Comparison of ENCODE assay signal across 33 cellular contexts in the genomic region with DNA sequence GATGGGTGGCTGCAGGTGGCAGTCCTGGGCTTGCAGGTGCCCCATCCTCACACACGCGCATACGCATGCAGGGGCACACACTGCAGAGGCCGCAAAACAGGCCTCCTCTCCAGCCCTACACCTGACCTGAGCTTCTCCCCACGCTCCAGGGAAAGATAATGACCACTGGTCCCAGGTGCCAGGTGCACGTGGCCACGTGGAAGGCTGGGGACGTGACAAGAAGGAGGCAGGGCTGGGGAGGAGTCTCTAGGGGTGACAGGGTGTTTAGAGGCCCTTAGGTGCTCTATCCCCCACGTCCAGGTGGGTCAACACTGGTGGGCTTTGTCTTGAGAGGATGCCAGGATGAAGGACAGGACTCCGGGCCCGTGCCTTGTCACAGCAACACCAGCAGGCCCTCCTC.
"Had no signal": no experiment of that assay in that cellular context is flagged by ENCODE, and none has a peak within 500 bp of the region (broad histone marks: within the 10 kb centered on the region; RNA-seq: fewer than 3 reads in every experiment).

No MANE protein-coding gene starts in this region.

- H3K27ac Mint-ChIP-seq: activated B cell treated with CpG ODN at 0.5 μM for 24 hours; activated CD4-positive, alpha-beta memory T cell treated with anti-CD3 and anti-CD28 coated beads for 36 hours; activated CD4-positive, alpha-beta T cell treated with anti-CD3 and anti-CD28 coated beads for 36 hours; activated CD4-positive, alpha-beta T cell treated with anti-CD3 and anti-CD28 coated beads, Interleukin-2, amount 10 ng/mL, durations not matched to agents 24 days and 14 days; activated CD8-positive, alpha-beta memory T cell treated with anti-CD3 and anti-CD28 coated beads, Interleukin-2, amount 10 ng/mL, durations not matched to agents 7 days and 5 days; activated CD8-positive, alpha-beta T cell treated with anti-CD3 and anti-CD28 coated beads, Interleukin-2, amount 10 ng/mL, durations not matched to agents 7 days and 5 days; activated naive CD4-positive, alpha-beta T cell treated with anti-CD3 and anti-CD28 coated beads, Interleukin-2, amount 10 ng/mL, durations not matched to agents 7 days and 5 days; activated naive CD4-positive, alpha-beta T cell treated with anti-CD3 and anti-CD28 coated beads, Interleukin-2, amount 50 U/mL, for 72 hours; activated naive CD8-positive, alpha-beta T cell treated with anti-CD3 and anti-CD28 coated beads, Interleukin-2, amount 10 ng/mL, durations not matched to agents 7 days and 5 days; activated T-cell treated with anti-CD3 and anti-CD28 coated beads, Interleukin-2, amount 50 U/mL, for 24 hours; activated T-cell treated with anti-CD3 and anti-CD28 coated beads, Interleukin-2, amount 50 U/mL, for 72 hours; brain; dendritic cell treated with granulocyte-macrophage colony-stimulating factor and Interleukin-4, amounts not matched to agents 40 ng/mL and 50 ng/mL, for 4 days; endodermal cell had no signal

- H3K4me3 ChIP-seq: ascending aorta, breast epithelium, cardiac muscle cell, coronary artery, dorsolateral prefrontal cortex, esophagus muscularis mucosa, gastrocnemius medialis, heart left ventricle had no signal

- H3K4me1 ChIP-seq: breast epithelium, foreskin keratinocyte, gastrocnemius medialis had no signal

- DNase-seq: activated B cell treated with CpG ODN at 0.5 μM for 24 hours; activated CD4-positive, alpha-beta memory T cell treated with anti-CD3 and anti-CD28 coated beads for 36 hours; activated CD4-positive, alpha-beta T cell treated with anti-CD3 and anti-CD28 coated beads for 36 hours; activated CD4-positive, alpha-beta T cell treated with anti-CD3 and anti-CD28 coated beads, Interleukin-2, amount 10 ng/mL, durations not matched to agents 24 days and 14 days; activated CD4-positive, CD25-positive, alpha-beta regulatory T cell treated with anti-CD3 and anti-CD28 coated beads, Interleukin-2, amount 50 U/mL, for 72 hours; activated CD8-positive, alpha-beta memory T cell treated with anti-CD3 and anti-CD28 coated beads, Interleukin-2, amount 10 ng/mL, durations not matched to agents 7 days and 5 days; activated CD8-positive, alpha-beta memory T cell treated with anti-CD3 and anti-CD28 coated beads, Interleukin-2, amount 50 U/mL, for 4 hours; activated CD8-positive, alpha-beta T cell treated with anti-CD3 and anti-CD28 coated beads, Interleukin-2, amount 10 ng/mL, durations not matched to agents 7 days and 5 days; activated gamma-delta T cell; activated naive CD4-positive, alpha-beta T cell; activated naive CD4-positive, alpha-beta T cell treated with anti-CD3 and anti-CD28 coated beads, Interleukin-2, amount 10 ng/mL, durations not matched to agents 7 days and 5 days; activated naive CD8-positive, alpha-beta T cell treated with anti-CD3 and anti-CD28 coated beads, Interleukin-2, amount 10 ng/mL, durations not matched to agents 7 days and 5 days; activated T-cell treated with anti-CD3 and anti-CD28 coated beads, Interleukin-2, amount 50 U/mL, for 24 hours; activated T-cell treated with anti-CD3 and anti-CD28 coated beads, Interleukin-2, amount 50 U/mL, for 72 hours; central memory CD4-positive, alpha-beta T cell; cerebellar nuclear complex; dorsolateral prefrontal cortex; effector memory CD4-positive, alpha-beta T cell; endodermal cell; foreskin keratinocyte; gastrocnemius medialis; glutamatergic neuron; heart left ventricle; T-helper 2 cell had no signal

- H3K36me3 ChIP-seq: ascending aorta, breast epithelium, cardiac muscle cell, esophagus muscularis mucosa, gastrocnemius medialis, heart left ventricle had no signal

- H3K4me3 Mint-ChIP-seq: activated B cell treated with CpG ODN at 0.5 μM for 24 hours; activated CD4-positive, alpha-beta memory T cell treated with anti-CD3 and anti-CD28 coated beads for 36 hours; activated CD4-positive, alpha-beta T cell treated with anti-CD3 and anti-CD28 coated beads for 36 hours; activated CD4-positive, alpha-beta T cell treated with anti-CD3 and anti-CD28 coated beads, Interleukin-2, amount 10 ng/mL, durations not matched to agents 24 days and 14 days; activated CD8-positive, alpha-beta memory T cell treated with anti-CD3 and anti-CD28 coated beads, Interleukin-2, amount 10 ng/mL, durations not matched to agents 7 days and 5 days; activated CD8-positive, alpha-beta T cell treated with anti-CD3 and anti-CD28 coated beads, Interleukin-2, amount 10 ng/mL, durations not matched to agents 7 days and 5 days; activated naive CD4-positive, alpha-beta T cell treated with anti-CD3 and anti-CD28 coated beads, Interleukin-2, amount 10 ng/mL, durations not matched to agents 7 days and 5 days; activated naive CD8-positive, alpha-beta T cell treated with anti-CD3 and anti-CD28 coated beads, Interleukin-2, amount 10 ng/mL, durations not matched to agents 7 days and 5 days; activated T-cell treated with anti-CD3 and anti-CD28 coated beads, Interleukin-2, amount 50 U/mL, for 24 hours; activated T-cell treated with anti-CD3 and anti-CD28 coated beads, Interleukin-2, amount 50 U/mL, for 72 hours; brain; dendritic cell treated with granulocyte-macrophage colony-stimulating factor and Interleukin-4, amounts not matched to agents 40 ng/mL and 50 ng/mL, for 4 days; endodermal cell had no signal

- ATAC-seq: activated CD4-positive, alpha-beta T cell treated with anti-CD3 and anti-CD28 coated beads for 36 hours; activated CD8-positive, alpha-beta memory T cell treated with anti-CD3 and anti-CD28 coated beads, Interleukin-2, amount 10 ng/mL, durations not matched to agents 7 days and 5 days; activated CD8-positive, alpha-beta T cell treated with anti-CD3 and anti-CD28 coated beads, Interleukin-2, amount 10 ng/mL, durations not matched to agents 7 days and 5 days; activated naive CD4-positive, alpha-beta T cell treated with anti-CD3 and anti-CD28 coated beads, Interleukin-2, amount 50 U/mL, for 72 hours; activated T-cell treated with anti-CD3 and anti-CD28 coated beads, Interleukin-2, amount 50 U/mL, for 72 hours; foreskin keratinocyte; gastrocnemius medialis; heart left ventricle had no signal

- H3K9me3 Mint-ChIP-seq: activated CD4-positive, alpha-beta T cell treated with anti-CD3 and anti-CD28 coated beads, Interleukin-2, amount 10 ng/mL, durations not matched to agents 24 days and 14 days; activated naive CD4-positive, alpha-beta T cell treated with anti-CD3 and anti-CD28 coated beads, Interleukin-2, amount 50 U/mL, for 72 hours; activated T-cell treated with anti-CD3 and anti-CD28 coated beads, Interleukin-2, amount 50 U/mL, for 72 hours had no signal

- H3K36me3 Mint-ChIP-seq: activated CD8-positive, alpha-beta memory T cell treated with anti-CD3 and anti-CD28 coated beads, Interleukin-2, amount 10 ng/mL, durations not matched to agents 7 days and 5 days; activated naive CD4-positive, alpha-beta T cell treated with anti-CD3 and anti-CD28 coated beads, Interleukin-2, amount 10 ng/mL, durations not matched to agents 7 days and 5 days; activated naive CD8-positive, alpha-beta T cell treated with anti-CD3 and anti-CD28 coated beads, Interleukin-2, amount 10 ng/mL, durations not matched to agents 7 days and 5 days had no signal

- H3K27ac ChIP-seq: ascending aorta, breast epithelium, cardiac muscle cell, coronary artery, dorsolateral prefrontal cortex, esophagus muscularis mucosa, foreskin keratinocyte, gastrocnemius medialis, heart left ventricle, VCaP had no signal

- H3K9me3 ChIP-seq: gastrocnemius medialis had no signal

- H3K27me3 ChIP-seq: ascending aorta, breast epithelium, cardiac muscle cell, dorsolateral prefrontal cortex, esophagus muscularis mucosa, foreskin keratinocyte, gastrocnemius medialis, heart left ventricle had no signal
